ENCODE assay signal across 12 cellular contexts in the genomic region with DNA sequence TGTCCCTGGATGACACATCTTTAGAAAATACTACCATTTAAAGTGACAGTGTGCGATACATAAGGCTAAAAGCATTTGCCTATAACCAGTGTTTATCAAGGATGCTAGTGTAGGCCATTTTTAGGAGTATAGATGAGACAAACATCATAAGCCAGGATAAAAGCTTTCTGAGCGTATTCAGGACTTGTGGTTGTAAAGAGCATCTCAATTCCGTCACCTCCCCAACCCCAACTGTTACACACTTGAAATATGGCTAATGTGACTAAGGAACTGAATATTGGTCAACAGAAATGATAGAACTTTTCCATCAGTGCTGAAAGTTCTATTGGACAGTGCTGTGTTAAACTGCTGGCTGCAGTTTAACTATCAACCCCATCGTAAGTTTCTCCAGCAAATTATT. TPM values are rescaled to one million over a fixed set of nuclear protein-coding genes. Genes with fewer than 3 reads are reported as not detected.
DNase-seq lines count a peak whose midpoint lies in the region; ATAC-seq and TF ChIP-seq lines count a peak whose summit lies in the region.
"Had no signal": no experiment of that assay in that cellular context is flagged by ENCODE, and none has a peak within 500 bp of the region (broad histone marks: within the 10 kb centered on the region; RNA-seq: fewer than 3 reads in every experiment).

No MANE protein-coding gene starts in this region.

- peak overlapping the region; percentile 77 for H3K4me3 ChIP-seq in MG63
- H3K4me3 ChIP-seq in coronary artery = peak overlapping the region; percentile 97
- no peak overlapping the region for H3K4me3 ChIP-seq in neural progenitor cell

- no peak overlapping the region for H2AFZ ChIP-seq in neural progenitor cell (replicated peaks)

- peaks cover 48 to 49% of the 10 kb centered on the region in 2 donors for H3K36me3 Mint-ChIP-seq in CD14-positive monocyte
- peaks cover 34% of the 10 kb centered on the region for H3K36me3 Mint-ChIP-seq in neural progenitor cell

- H3F3A ChIP-seq in neural progenitor cell (ENCODE audit: low read depth) = peaks cover 5% of the 10 kb centered on the region

- H3K9ac ChIP-seq in neural progenitor cell = no peak overlapping the region

- H3K36me3 ChIP-seq in MG63 (peaks cover 54% of the 10 kb centered on the region), neural progenitor cell (no peaks in the 10 kb centered on the region)

- H3K4me3 Mint-ChIP-seq in CD14-positive monocyte = peak overlapping the region; percentile 96 to 97
- no peak overlapping the region for H3K4me3 Mint-ChIP-seq in neural progenitor cell

- H4K20me1 ChIP-seq in neural progenitor cell (ENCODE audit: low read depth) = peaks cover 48% of the 10 kb centered on the region

- H3K27me3 ChIP-seq in MG63 (no peaks in the 10 kb centered on the region), neural progenitor cell (peaks cover 9% of the 10 kb centered on the region)
- H3K27me3 ChIP-seq: sigmoid colon had no signal

- peak overlapping the region; percentile 13 for H3K4me2 ChIP-seq in neural progenitor cell

- H3K79me2 ChIP-seq in neural progenitor cell (ENCODE audit: low read depth) = peaks cover 92% of the 10 kb centered on the region

- intact Hi-C loops in CD14-positive monocyte (cut with micrococcal nuclease) = loop anchor here (5.0 to 10.0 kb wide), 4 partner anchors 93 to 223 kb away; no protein-coding TSS in a partner anchor

- DNase-seq in CD14-positive monocyte (ENCODE audit: low spot score) (no peak), MG63 (no peak), coronary artery (ENCODE audit: low spot score) (no peak), neural progenitor cell (ENCODE audit: low spot score) (no peak), cerebellar nuclear complex (lab: John Stamatoyannopoulos, UW) (no peak), EL (no peak), nucleus accumbens (lab: John Stamatoyannopoulos, UW) (no peak)
- DNase-seq: activated CD4-positive, alpha-beta T cell treated with anti-CD3 and anti-CD28 coated beads, Interleukin-2, amount 50 U/mL, for 48 hours; cortex of kidney; KG1; sigmoid colon had no signal

- H3K4me1 Mint-ChIP-seq in CD14-positive monocyte (peaks cover 18% of the 10 kb centered on the region), neural progenitor cell (peaks cover 39% of the 10 kb centered on the region)

- H3K27ac Mint-ChIP-seq in CD14-positive monocyte (peak overlapping the region in 6 of 7 donors; percentile 13 to 94 (median 73)), neural progenitor cell (no peak overlapping the region)

- H3K27me3 Mint-ChIP-seq in CD14-positive monocyte (ENCODE audit: low read depth in 3 of 3) (peaks cover 0 to 4% (median 3%) of the 10 kb centered on the region in 3 donors), neural progenitor cell (ENCODE audit: insufficient read depth, low read depth) (peaks cover 3% of the 10 kb centered on the region)

- H3K9me3 Mint-ChIP-seq in CD14-positive monocyte (no peaks in the 10 kb centered on the region), neural progenitor cell (peaks cover 3% of the 10 kb centered on the region)

- TF ChIP-seq CTCF in CD14-positive monocyte (IDR thresholded peaks at IDR 0.05) = no peak
- no peak for TF ChIP-seq CTCF in coronary artery (IDR thresholded peaks at IDR 0.05)
- TF ChIP-seq CTCF in neural progenitor cell (IDR thresholded peaks at IDR 0.05) = no peak

- H3K27ac ChIP-seq in coronary artery = peak overlapping the region; percentile 94 to 96
- no peak overlapping the region for H3K27ac ChIP-seq in neural progenitor cell

- no peaks in the 10 kb centered on the region for H3K9me3 ChIP-seq in MG63
- no peaks in the 10 kb centered on the region for H3K9me3 ChIP-seq in neural progenitor cell (ENCODE audit: low read depth)
- H3K9me3 ChIP-seq: sigmoid colon had no signal

- H3K4me1 ChIP-seq in neural progenitor cell = peaks cover 37% of the 10 kb centered on the region

- ATAC-seq in HG03520 (IDR thresholded peaks at IDR 0.05; ENCODE audit: unreplicated experiment) = no peak

RNA-seq across cellular contexts. Expression of gene SNX18, which starts 4.5 kb away (rescaled TPM):
- polyA plus RNA-seq in CD14-positive monocyte = 10 to 100 TPM in 1 of 2 donors, 1 to 10 TPM in 1; 6.8 to 12.4 TPM
- total RNA-seq in MG63 (2014; rRNA removed; shearing (Covaris generic); ENCODE audit: low replicate concordance) = 40.1 and 41.3 TPM in 2 replicates
- 17.9 and 20.0 TPM in 2 replicates for total RNA-seq in neural progenitor cell (ENCODE audit: low replicate concordance)
